Comparison of ENCODE assay signal across 28 cellular contexts in the genomic region with DNA sequence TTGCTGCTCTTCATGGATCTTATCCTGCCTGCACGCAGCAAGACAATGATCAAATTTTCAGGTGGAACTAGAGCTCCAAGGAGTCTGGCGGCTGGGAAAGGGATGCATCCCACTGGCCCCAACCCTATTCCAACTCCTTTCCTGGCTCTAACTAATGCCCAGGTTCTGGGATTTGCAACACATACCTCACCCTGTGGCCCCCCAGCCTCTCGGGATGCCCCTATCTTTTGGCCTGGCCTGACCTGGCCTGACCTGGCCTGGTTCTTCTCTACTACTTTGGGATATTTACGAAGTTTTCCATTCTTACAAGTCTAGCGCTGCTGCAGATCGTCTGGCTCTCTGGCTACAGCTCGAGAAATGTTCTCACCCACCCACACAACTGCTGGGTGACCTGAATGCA.
"Had no signal": no experiment of that assay in that cellular context is flagged by ENCODE, and none has a peak within 500 bp of the region (broad histone marks: within the 10 kb centered on the region; RNA-seq: fewer than 3 reads in every experiment).

No MANE protein-coding gene starts in this region.

- H3K4me1 Mint-ChIP-seq: brain had no signal

- H3K9me3 Mint-ChIP-seq: activated B cell treated with CpG ODN at 0.5 μM for 24 hours; activated CD4-positive, alpha-beta T cell treated with anti-CD3 and anti-CD28 coated beads, Interleukin-2, amount 10 ng/mL, durations not matched to agents 7 days and 5 days; activated naive CD8-positive, alpha-beta T cell treated with anti-CD3 and anti-CD28 coated beads, Interleukin-2, amount 50 U/mL, for 24 hours; T-helper 2 cell treated with Interferon-gamma antibody and Interleukin-4, amounts not matched to agents 5 μg/mL and 100 μg/mL, for 36 hours had no signal

- H3K27ac Mint-ChIP-seq: activated B cell treated with CpG ODN at 0.5 μM for 24 hours; activated CD4-positive, alpha-beta memory T cell treated with anti-CD3 and anti-CD28 coated beads, Interleukin-2, amount 10 ng/mL, durations not matched to agents 7 days and 5 days; activated CD4-positive, alpha-beta T cell treated with anti-CD3 and anti-CD28 coated beads, Interleukin-2, amount 10 ng/mL, durations not matched to agents 7 days and 5 days; activated CD8-positive, alpha-beta memory T cell treated with anti-CD3 and anti-CD28 coated beads, Interleukin-2, amount 10 ng/mL, durations not matched to agents 7 days and 5 days; activated CD8-positive, alpha-beta T cell treated with anti-CD3 and anti-CD28 coated beads, Interleukin-2, amount 10 ng/mL, durations not matched to agents 7 days and 5 days; activated naive CD8-positive, alpha-beta T cell; activated naive CD8-positive, alpha-beta T cell treated with anti-CD3 and anti-CD28 coated beads, Interleukin-2, amount 10 ng/mL, durations not matched to agents 7 days and 5 days; activated naive CD8-positive, alpha-beta T cell treated with anti-CD3 and anti-CD28 coated beads, Interleukin-2, amount 50 U/mL, for 24 hours; activated T-cell treated with anti-CD3 and anti-CD28 coated beads, Interleukin-2, amount 50 U/mL, for 24 hours; activated T-helper 2 cell treated with anti-CD3 and anti-CD28 coated beads, Interferon-gamma antibody, Interleukin-2, Interleukin-4, amounts not matched to agents 10 μg/mL and 5 μg/mL and 100 μg/mL, durations not matched to agents 14 hours and 24 hours and 36 hours; brain; T-helper 1 cell treated with Interleukin-12 subunit alpha and Interleukin-12 subunit beta and Interleukin-4 antibody, amounts not matched to agents 30 μg/mL and 1 μg/mL, for 36 hours; T-helper 2 cell treated with Interferon-gamma antibody and Interleukin-4, amounts not matched to agents 5 μg/mL and 100 μg/mL, for 36 hours had no signal

- H3K36me3 Mint-ChIP-seq: activated CD8-positive, alpha-beta memory T cell treated with anti-CD3 and anti-CD28 coated beads, Interleukin-2, amount 10 ng/mL, durations not matched to agents 7 days and 5 days; activated naive CD8-positive, alpha-beta T cell; activated naive CD8-positive, alpha-beta T cell treated with anti-CD3 and anti-CD28 coated beads, Interleukin-2, amount 10 ng/mL, durations not matched to agents 7 days and 5 days; brain had no signal

- H3K27me3 Mint-ChIP-seq: activated naive CD8-positive, alpha-beta T cell had no signal

- H3K4me3 Mint-ChIP-seq: activated B cell treated with CpG ODN at 0.5 μM for 24 hours; activated CD4-positive, alpha-beta memory T cell treated with anti-CD3 and anti-CD28 coated beads, Interleukin-2, amount 10 ng/mL, durations not matched to agents 7 days and 5 days; activated CD4-positive, alpha-beta T cell treated with anti-CD3 and anti-CD28 coated beads, Interleukin-2, amount 10 ng/mL, durations not matched to agents 7 days and 5 days; activated CD8-positive, alpha-beta memory T cell treated with anti-CD3 and anti-CD28 coated beads, Interleukin-2, amount 10 ng/mL, durations not matched to agents 7 days and 5 days; activated CD8-positive, alpha-beta T cell treated with anti-CD3 and anti-CD28 coated beads, Interleukin-2, amount 10 ng/mL, durations not matched to agents 7 days and 5 days; activated naive CD8-positive, alpha-beta T cell; activated naive CD8-positive, alpha-beta T cell treated with anti-CD3 and anti-CD28 coated beads, Interleukin-2, amount 10 ng/mL, durations not matched to agents 7 days and 5 days; activated naive CD8-positive, alpha-beta T cell treated with anti-CD3 and anti-CD28 coated beads, Interleukin-2, amount 50 U/mL, for 24 hours; activated T-cell treated with anti-CD3 and anti-CD28 coated beads, Interleukin-2, amount 50 U/mL, for 24 hours; brain; T-helper 1 cell treated with Interleukin-12 subunit alpha and Interleukin-12 subunit beta and Interleukin-4 antibody, amounts not matched to agents 30 μg/mL and 1 μg/mL, for 36 hours; T-helper 2 cell treated with Interferon-gamma antibody and Interleukin-4, amounts not matched to agents 5 μg/mL and 100 μg/mL, for 36 hours had no signal

- DNase-seq: activated B cell treated with CpG ODN at 0.5 μM for 24 hours; activated CD4-positive, alpha-beta memory T cell treated with anti-CD3 and anti-CD28 coated beads, Interleukin-2, amount 10 ng/mL, durations not matched to agents 7 days and 5 days; activated CD4-positive, alpha-beta T cell treated with anti-CD3 and anti-CD28 coated beads for 4 hours; activated CD4-positive, alpha-beta T cell treated with anti-CD3 and anti-CD28 coated beads, Interleukin-2, amount 10 ng/mL, durations not matched to agents 7 days and 5 days; activated CD4-positive, alpha-beta T cell treated with anti-CD3 and anti-CD28 coated beads, Interleukin-2, amount 50 U/mL, for 48 hours; activated CD4-positive, CD25-positive, alpha-beta regulatory T cell treated with anti-CD3 and anti-CD28 coated beads, Interleukin-2, amount 50 U/mL, for 72 hours; activated CD8-positive, alpha-beta memory T cell treated with anti-CD3 and anti-CD28 coated beads for 24 hours; activated CD8-positive, alpha-beta memory T cell treated with anti-CD3 and anti-CD28 coated beads, Interleukin-2, amount 10 ng/mL, durations not matched to agents 7 days and 5 days; activated CD8-positive, alpha-beta memory T cell treated with anti-CD3 and anti-CD28 coated beads, Interleukin-2, amount 50 U/mL, for 48 hours; activated CD8-positive, alpha-beta T cell treated with anti-CD3 and anti-CD28 coated beads, Interleukin-2, amount 10 ng/mL, durations not matched to agents 7 days and 5 days; activated effector memory CD4-positive, alpha-beta T cell treated with Interleukin-2 at 50 U/mL for 16 hours; activated gamma-delta T cell; activated naive CD4-positive, alpha-beta T cell treated with anti-CD3 and anti-CD28 coated beads, Interleukin-2, amount 50 U/mL, for 16 hours; activated naive CD4-positive, alpha-beta T cell treated with Interleukin-2 at 50 U/mL for 16 hours; activated naive CD8-positive, alpha-beta T cell treated with anti-CD3 and anti-CD28 coated beads, Interleukin-2, amount 10 ng/mL, durations not matched to agents 7 days and 5 days; activated naive CD8-positive, alpha-beta T cell treated with anti-CD3 and anti-CD28 coated beads, Interleukin-2, amount 50 U/mL, for 24 hours; activated T-cell treated with anti-CD3 and anti-CD28 coated beads, Interleukin-2, amount 50 U/mL, for 24 hours; activated T-cell treated with anti-CD3 and anti-CD28 coated beads, Interleukin-2, amount 50 U/mL, for 48 hours; central memory CD4-positive, alpha-beta T cell; SW 1271; T-helper 1 cell; T-helper 2 cell; T-helper 9 cell had no signal

- ATAC-seq: activated CD8-positive, alpha-beta memory T cell treated with anti-CD3 and anti-CD28 coated beads, Interleukin-2, amount 10 ng/mL, durations not matched to agents 7 days and 5 days; activated CD8-positive, alpha-beta T cell treated with anti-CD3 and anti-CD28 coated beads, Interleukin-2, amount 10 ng/mL, durations not matched to agents 7 days and 5 days; activated naive CD8-positive, alpha-beta T cell treated with anti-CD3 and anti-CD28 coated beads, Interleukin-2, amount 50 U/mL, for 24 hours had no signal
